1 cellular context compared by ENCODE assay signal in genomic region chr1:205216588-205216987, GRCh38.
TF ChIP-seq lines count a peak whose summit lies in the region.

No MANE protein-coding gene starts in this region.

TF ChIP-seq in GM23338, 12 proteins besides CTCF, POLR2A, EP300 and RAD21 (continued from another document):
- no peak for TF ChIP-seq ZNF462 (CRISPR knock-in tag; IDR thresholded peaks at IDR 0.05)
